In the genomic region with DNA sequence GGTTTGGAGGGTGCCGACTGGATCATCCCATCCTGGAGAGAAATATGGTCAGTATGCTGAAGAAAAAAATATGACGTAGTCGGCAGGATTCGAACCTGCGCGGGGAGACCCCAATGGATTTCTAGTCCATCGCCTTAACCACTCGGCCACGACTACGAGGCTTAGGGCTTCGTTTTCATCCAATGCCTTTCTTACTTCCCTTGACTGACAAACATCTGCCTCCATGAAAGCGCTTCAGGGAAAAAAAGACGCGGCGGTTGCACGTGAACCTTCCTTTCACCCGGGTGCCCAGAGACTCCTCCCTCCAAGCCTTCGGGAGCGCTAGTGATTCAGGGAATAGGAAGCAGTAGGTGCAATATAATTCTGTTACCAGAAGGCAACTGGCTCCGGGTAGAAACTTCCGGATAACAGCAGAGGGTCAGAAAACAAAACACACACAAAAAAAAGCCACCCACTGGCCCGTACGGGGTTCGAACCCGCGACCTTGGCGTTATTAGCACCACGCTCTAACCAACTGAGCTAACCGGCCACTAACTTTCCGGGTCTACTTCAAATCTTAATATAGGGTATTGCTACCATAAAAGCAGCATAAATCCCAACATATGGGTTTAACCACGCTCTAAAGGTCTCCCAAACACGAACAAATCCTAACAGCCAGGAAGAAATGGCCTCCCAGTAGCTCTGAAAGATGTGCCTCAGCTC, we compare ENCODE assay signal across 1 cellular context.
TF ChIP-seq lines count a peak whose summit lies in the region.

No MANE protein-coding gene starts in this region.

TF ChIP-seq in endothelial cell of umbilical vein, 7 proteins besides CTCF, POLR2A, EP300 and RAD21:
- TF ChIP-seq GATA2 (IDR thresholded peaks at IDR 0.05; ENCODE audit: insufficient read depth, insufficient read length, low read depth, low read length) = no peak
- no peak for TF ChIP-seq EZH2 (IDR thresholded peaks at IDR 0.05; ENCODE audit: borderline replicate concordance, low read depth, low read length, severe bottlenecking)
- TF ChIP-seq JUN (IDR thresholded peaks at IDR 0.05; ENCODE audit: borderline replicate concordance, insufficient read depth, insufficient read length, low read depth) = no peak
- no peak for TF ChIP-seq FOS (IDR thresholded peaks at IDR 0.05; ENCODE audit: borderline replicate concordance, insufficient read depth, low read length)
- TF ChIP-seq POLR2AphosphoS5 (IDR thresholded peaks at IDR 0.05; ENCODE audit: insufficient read depth, low read depth, low read length) = peak; percentile 64
